In genomic region chr2:23617167-23617787, GRCh38 we compare ENCODE assay signal across 1 cellular context.
TF ChIP-seq lines count a peak whose summit lies in the region.

No MANE protein-coding gene starts in this region.

TF ChIP-seq in SK-N-SH treated with all-trans-retinoic acid at 6 μM for 48 hours, 23 proteins besides CTCF, POLR2A, EP300 and RAD21 (continued from another document):
- TF ChIP-seq, protein P1, sequence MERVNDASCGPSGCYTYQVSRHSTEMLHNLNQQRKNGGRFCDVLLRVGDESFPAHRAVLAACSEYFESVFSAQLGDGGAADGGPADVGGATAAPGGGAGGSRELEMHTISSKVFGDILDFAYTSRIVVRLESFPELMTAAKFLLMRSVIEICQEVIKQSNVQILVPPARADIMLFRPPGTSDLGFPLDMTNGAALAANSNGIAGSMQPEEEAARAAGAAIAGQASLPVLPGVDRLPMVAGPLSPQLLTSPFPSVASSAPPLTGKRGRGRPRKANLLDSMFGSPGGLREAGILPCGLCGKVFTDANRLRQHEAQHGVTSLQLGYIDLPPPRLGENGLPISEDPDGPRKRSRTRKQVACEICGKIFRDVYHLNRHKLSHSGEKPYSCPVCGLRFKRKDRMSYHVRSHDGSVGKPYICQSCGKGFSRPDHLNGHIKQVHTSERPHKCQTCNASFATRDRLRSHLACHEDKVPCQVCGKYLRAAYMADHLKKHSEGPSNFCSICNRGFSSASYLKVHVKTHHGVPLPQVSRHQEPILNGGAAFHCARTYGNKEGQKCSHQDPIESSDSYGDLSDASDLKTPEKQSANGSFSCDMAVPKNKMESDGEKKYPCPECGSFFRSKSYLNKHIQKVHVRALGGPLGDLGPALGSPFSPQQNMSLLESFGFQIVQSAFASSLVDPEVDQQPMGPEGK (CRISPR knock-in tag; IDR thresholded peaks at IDR 0.05; ENCODE audit: borderline replicate concordance), result no peak
- no peak for TF ChIP-seq TOX (CRISPR knock-in tag; IDR thresholded peaks at IDR 0.05; ENCODE audit: borderline replicate concordance)
